ENCODE assay signal across 11 cellular contexts in the genomic region with DNA sequence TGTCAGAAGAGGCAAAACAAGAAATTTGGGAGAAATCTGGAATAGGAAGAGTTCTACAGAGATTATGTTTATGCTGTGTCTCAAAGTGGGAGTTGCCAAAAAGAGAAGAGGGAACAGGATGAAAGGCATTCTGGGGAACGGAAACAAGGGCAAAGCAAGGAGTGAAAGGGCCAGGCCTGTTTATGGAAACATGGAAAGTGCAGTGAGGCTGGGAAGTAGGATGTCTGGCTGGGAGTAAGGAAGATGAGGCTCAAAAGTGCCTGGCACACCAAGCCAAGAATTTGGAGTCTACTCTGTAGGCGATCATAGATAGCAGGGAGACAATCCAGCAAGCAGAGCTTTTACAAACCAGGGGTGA. TPM values are rescaled to one million over a fixed set of nuclear protein-coding genes. Genes with fewer than 3 reads are reported as not detected.
A peak's percentile ranks its signal among the peaks of the same experiment; 100 is the strongest.
DNase-seq lines count a peak whose midpoint lies in the region; ATAC-seq, FAIRE-seq and TF ChIP-seq lines count a peak whose summit lies in the region.
"Had no signal": no experiment of that assay in that cellular context is flagged by ENCODE, and none has a peak within 500 bp of the region (broad histone marks: within the 10 kb centered on the region; RNA-seq: fewer than 3 reads in every experiment).

No MANE protein-coding gene starts in this region.

- H3K36me3 ChIP-seq in SK-N-MC (ENCODE audit: insufficient read depth, low read length): peaks cover 3% of the 10 kb centered on the region
- peaks cover under 1% of the 10 kb centered on the region for H3K36me3 ChIP-seq in iPS-18a (ENCODE audit: control insufficient read depth, low read depth, low read length)
- H3K36me3 ChIP-seq in spleen: peaks cover 0 to 4% (median 0%) of the 10 kb centered on the region in 6 donors
- H3K36me3 ChIP-seq: pancreas had no signal

- intact Hi-C loops in spleen (cut with DNase I; ENCODE audit: low total_unique reads): no loop called here

- DNase-seq in H54 (ENCODE audit: insufficient read length, low spot score): no peak
- DNase-seq in SK-N-MC (ENCODE audit: low read depth, low spot score): no peak
- no peak for DNase-seq in spleen
- DNase-seq in A172 (ENCODE audit: low spot score): no peak
- no peak for DNase-seq in 8988T
- DNase-seq: anterior cingulate cortex, NCI-H526 treated with DMSO at 0.1 percent for 48 hours, pancreas had no signal

- no peak for TF ChIP-seq CTCF in spleen (IDR thresholded peaks at IDR 0.05 in 8 of 11, conservative IDR thresholded peaks at IDR 0.05 in 3 of 11)

- H3K9me3 ChIP-seq in SK-N-MC (ENCODE audit: low read depth, low read length) (no peaks in the 10 kb centered on the region), iPS-18a (ENCODE audit: control insufficient read depth, low read depth, low read length) (peaks cover 5% of the 10 kb centered on the region), spleen (no peaks in the 10 kb centered on the region)
- H3K9me3 ChIP-seq: pancreas had no signal

- 57 to 74% (median 59%) methylated on average over 2 of the region's 2 CpGs for WGBS in spleen, 5 donors

- FAIRE-seq in H54 (lab: Jason Lieb, UNC): peak; percentile 61
- FAIRE-seq: pancreas had no signal

- H3K27me3 ChIP-seq in iPS-18a (ENCODE audit: control insufficient read depth, insufficient read depth, low read length): no peaks in the 10 kb centered on the region
- H3K27me3 ChIP-seq in spleen (replicated peaks in 1 of 7): no peaks in the 10 kb centered on the region
- H3K27me3 ChIP-seq: pancreas had no signal

- ATAC-seq in HG03442 (IDR thresholded peaks at IDR 0.05; ENCODE audit: unreplicated experiment) (no peak), HG03175 (IDR thresholded peaks at IDR 0.05; ENCODE audit: unreplicated experiment) (no peak)
- ATAC-seq: pancreas had no signal

- H3K4me3 ChIP-seq in SK-N-MC: no peak overlapping the region; the same call in 1 of the 2 replicates
- H3K4me3 ChIP-seq in iPS-18a (ENCODE audit: low read length): peak overlapping the region; percentile 85
- no peak overlapping the region for H3K4me3 ChIP-seq in spleen

- no peak overlapping the region for H3K9ac ChIP-seq in SK-N-MC (ENCODE audit: insufficient read length)
- H3K9ac ChIP-seq in iPS-18a (ENCODE audit: low read length): no peak overlapping the region

- H3K4me1 ChIP-seq in iPS-18a (ENCODE audit: control insufficient read depth, low read depth, low read length) (no peaks in the 10 kb centered on the region), spleen (peaks cover 0 to 36% (median 21%) of the 10 kb centered on the region in 6 donors)

- no peak for TF ChIP-seq POLR2A in H54 (IDR thresholded peaks at IDR 0.05; ENCODE audit: low read depth, low read length)
- no peak for TF ChIP-seq POLR2A in spleen (IDR thresholded peaks at IDR 0.05)

- H3K27ac ChIP-seq in SK-N-MC (peak overlapping the region; percentile 93; the same call in 1 of the 2 replicates), iPS-18a (ENCODE audit: low read length) (no peak overlapping the region), spleen (peak overlapping the region in 6 of 8 donors; percentile 95 to 99 (median 97))

RNA-seq across cellular contexts. Expression of a gene that starts 1.8 kb away (rescaled TPM):
- total RNA-seq in spleen: 10 to 100 TPM; 37.8 to 60.1 (median 47.5) TPM
- polyA plus RNA-seq in spleen: 10 to 100 TPM; 19.6 to 23.3 (median 20.1) TPM
- total RNA-seq in A172 (2014; rRNA removed; shearing (Covaris generic)): 49.0 and 50.3 TPM in 2 replicates

RNA-seq across cellular contexts. Expression of a gene that starts 41.4 kb away (rescaled TPM):
- total RNA-seq in spleen: 10 to 100 TPM; 21.6 to 39.1 (median 28.1) TPM
- 10 to 100 TPM; 36.6 to 56.1 (median 51.6) TPM for polyA plus RNA-seq in spleen
- total RNA-seq in A172 (2014; rRNA removed; shearing (Covaris generic)): 49.5 and 61.9 TPM in 2 replicates
